9 cellular contexts compared by ENCODE assay signal in the genomic region with DNA sequence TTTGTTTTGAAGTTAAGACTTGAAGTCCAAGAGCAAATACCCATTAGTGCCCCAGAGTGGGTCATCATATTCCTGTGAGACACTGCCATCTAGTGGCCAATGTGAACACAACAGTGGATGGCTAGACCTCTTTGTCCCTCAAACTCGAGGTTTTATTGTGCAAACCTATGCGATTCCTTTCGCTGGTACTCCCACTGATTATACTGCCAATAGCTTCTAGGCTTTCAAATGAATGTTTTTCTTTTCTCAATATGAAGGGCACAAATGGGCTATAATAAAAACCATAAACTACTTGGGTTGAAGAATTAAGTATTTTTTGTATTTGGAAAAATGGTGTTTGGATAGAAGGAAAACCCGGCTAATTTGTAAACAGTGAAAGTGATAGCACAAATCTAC.
DNase-seq lines count a peak whose midpoint lies in the region; ATAC-seq and TF ChIP-seq lines count a peak whose summit lies in the region.
"Had no signal": no experiment of that assay in that cellular context is flagged by ENCODE, and none has a peak within 500 bp of the region (broad histone marks: within the 10 kb centered on the region; RNA-seq: fewer than 3 reads in every experiment).

No MANE protein-coding gene starts in this region.

- peak; percentile 90 for DNase-seq in Ammon's horn (ENCODE audit: low spot score)
- DNase-seq in NCI-H460 (ENCODE audit: extremely low read depth, low read depth): peak; percentile 90
- peak; percentile 90 for DNase-seq in activated CD4-positive, alpha-beta T cell treated with anti-CD3 and anti-CD28 coated beads, Interleukin-2, amount 10 ng/mL, durations not matched to agents 24 days and 14 days
- peak; percentile 89 for DNase-seq in dermis blood vessel endothelial cell
- DNase-seq in lung (ENCODE audit: low spot score): peak; percentile 73
- DNase-seq in stimulated activated CD8-positive, alpha-beta memory T cell treated with anti-CD3 and anti-CD28 coated beads, Interleukin-15, amount 100 ng/mL, for 1 hour (ENCODE audit: low read depth): peak; percentile 37

- H3K27ac Mint-ChIP-seq in activated CD4-positive, alpha-beta T cell treated with anti-CD3 and anti-CD28 coated beads, Interleukin-2, amount 10 ng/mL, durations not matched to agents 24 days and 14 days: no peak overlapping the region

- ATAC-seq in GM18907 (IDR thresholded peaks at IDR 0.05; ENCODE audit: unreplicated experiment) (peak; percentile 76), HG03432 (IDR thresholded peaks at IDR 0.05; ENCODE audit: unreplicated experiment) (peak; percentile 87), lung (ENCODE audit: insufficient read depth, low FRiP score) (peak; percentile 88)

- peak; percentile 85 for TF ChIP-seq CTCF in lung (IDR thresholded peaks at IDR 0.05; ENCODE audit: control extremely low read depth, extremely low read depth)

- H3K27me3 ChIP-seq in lung (ENCODE audit: control insufficient read depth, insufficient read depth): no peaks in the 10 kb centered on the region

- 17 to 22% methylated on average over 4 of the region's 4 CpGs for WGBS in lung, 2 donors

- no peak overlapping the region for H3K4me3 ChIP-seq in lung

- H3K4me1 ChIP-seq in lung (ENCODE audit: control insufficient read depth in 2 of 2, insufficient read depth in 2 of 2, low read length in 2 of 2): no peaks in the 10 kb centered on the region

- H3K36me3 ChIP-seq in lung (ENCODE audit: control insufficient read depth in 2 of 2, insufficient read depth in 2 of 2, low read length in 2 of 2): no peaks in the 10 kb centered on the region

- H3K27ac ChIP-seq in lung (ENCODE audit: low read depth in 1 of 2, low read length in 1 of 2): no peak overlapping the region

- H3K36me3 Mint-ChIP-seq in activated CD4-positive, alpha-beta T cell treated with anti-CD3 and anti-CD28 coated beads, Interleukin-2, amount 10 ng/mL, durations not matched to agents 24 days and 14 days (ENCODE audit: low read depth): no peaks in the 10 kb centered on the region
- H3K36me3 Mint-ChIP-seq: IgD-negative memory B cell had no signal

- H3K9me3 ChIP-seq in lung (ENCODE audit: control insufficient read depth in 2 of 2, insufficient read depth in 1 of 2, low read length in 1 of 2): no peaks in the 10 kb centered on the region

- H3K4me3 Mint-ChIP-seq in activated CD4-positive, alpha-beta T cell treated with anti-CD3 and anti-CD28 coated beads, Interleukin-2, amount 10 ng/mL, durations not matched to agents 24 days and 14 days: no peak overlapping the region
- H3K4me3 Mint-ChIP-seq: IgD-negative memory B cell had no signal

- peaks cover 28% of the 10 kb centered on the region for H3K27me3 Mint-ChIP-seq in activated CD4-positive, alpha-beta T cell treated with anti-CD3 and anti-CD28 coated beads, Interleukin-2, amount 10 ng/mL, durations not matched to agents 24 days and 14 days

- intact Hi-C loops in activated CD4-positive, alpha-beta T cell treated with anti-CD3 and anti-CD28 coated beads, Interleukin-2, amount 10 ng/mL, durations not matched to agents 24 days and 14 days (cut with micrococcal nuclease): loop anchor here (1.0 kb wide), 1 partner anchor 826 kb away; no protein-coding TSS in a partner anchor

- H3K9me3 Mint-ChIP-seq in activated CD4-positive, alpha-beta T cell treated with anti-CD3 and anti-CD28 coated beads, Interleukin-2, amount 10 ng/mL, durations not matched to agents 24 days and 14 days: no peaks in the 10 kb centered on the region
- H3K9me3 Mint-ChIP-seq: IgD-negative memory B cell had no signal

- H3K4me1 Mint-ChIP-seq in activated CD4-positive, alpha-beta T cell treated with anti-CD3 and anti-CD28 coated beads, Interleukin-2, amount 10 ng/mL, durations not matched to agents 24 days and 14 days: peaks cover 3% of the 10 kb centered on the region

Comparison
In these comparisons a context has a peak if more than half of its experiments do, and no peak if none do; other contexts are left out.
1. DNase-seq: peak in every context shown above with its lines; median percentile 90 in Ammon's horn; 90 in NCI-H460; 90 in activated CD4-positive, alpha-beta T cell treated with anti-CD3 and anti-CD28 coated beads, Interleukin-2, amount 10 ng/mL, durations not matched to agents 24 days and 14 days; 89 in dermis blood vessel endothelial cell; 73 in lung; 37 in stimulated activated CD8-positive, alpha-beta memory T cell treated with anti-CD3 and anti-CD28 coated beads, Interleukin-15, amount 100 ng/mL, for 1 hour.